ENCODE assay signal across 8 cellular contexts in the genomic region with DNA sequence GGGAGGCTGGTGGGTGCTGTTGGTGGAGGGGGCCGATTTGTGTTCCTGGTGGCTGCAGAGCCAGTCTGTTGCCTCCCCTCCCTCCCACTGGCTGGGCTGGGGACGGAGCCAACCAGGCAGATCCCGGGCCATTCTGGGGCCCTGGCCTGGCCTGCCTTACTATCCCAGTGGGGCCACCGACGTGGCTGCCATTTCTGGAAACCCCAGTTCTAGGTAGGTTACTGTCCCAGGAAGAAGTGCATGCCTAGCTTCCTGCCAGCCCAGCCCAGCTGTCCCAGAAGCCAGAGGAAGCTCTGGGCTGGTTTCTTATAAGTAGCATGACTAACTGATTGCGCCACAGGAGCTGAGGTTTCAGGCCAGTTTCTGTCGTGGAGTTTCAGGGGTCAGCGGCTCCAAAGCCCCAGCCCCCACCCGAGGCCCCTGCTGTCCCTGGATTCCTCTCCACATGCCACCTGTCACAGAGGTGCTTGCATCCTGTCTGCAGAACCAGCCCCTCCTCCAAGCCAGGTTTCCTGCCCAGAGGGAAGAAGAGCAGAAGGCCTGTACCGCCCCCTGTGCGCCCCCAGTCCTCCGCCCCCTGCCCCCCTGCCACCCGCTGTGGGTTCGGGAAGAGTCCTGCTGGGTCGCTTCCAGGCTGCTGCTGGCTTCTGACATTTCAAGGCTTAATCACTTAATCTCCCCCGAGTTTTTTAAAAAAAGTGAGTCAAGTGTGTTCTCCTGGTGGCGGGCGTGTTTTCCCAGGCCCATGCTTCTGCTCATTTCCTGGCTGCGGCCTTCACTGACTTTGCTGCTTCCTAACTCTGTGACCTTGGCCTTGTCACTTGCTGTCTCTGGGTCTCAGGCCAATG. TPM values are rescaled to one million over a fixed set of nuclear protein-coding genes. Genes with fewer than 3 reads are reported as not detected.
DNase-seq lines count a peak whose midpoint lies in the region; ATAC-seq and TF ChIP-seq lines count a peak whose summit lies in the region.

No MANE protein-coding gene starts in this region.

- no peaks in the 10 kb centered on the region for H3K9me3 ChIP-seq in stomach

- H3K36me3 ChIP-seq in stomach: peaks cover 0 to 28% (median 17%) of the 10 kb centered on the region in 4 donors

- TF ChIP-seq EP300 in stomach (IDR thresholded peaks at IDR 0.05): peak; percentile 80

- peak; percentile 52 to 57 for ATAC-seq in activated CD4-positive, CD25-positive, alpha-beta regulatory T cell treated with anti-CD3 and anti-CD28 coated beads, Interleukin-2, amount 50 U/mL, for 24 hours
- ATAC-seq in HG02970 (IDR thresholded peaks at IDR 0.05; ENCODE audit: low FRiP score, unreplicated experiment): no peak

- peaks cover 72 to 100% (median 86%) of the 10 kb centered on the region in 4 donors for H3K4me1 ChIP-seq in stomach

- no peak overlapping the region for H3K4me3 ChIP-seq in Jurkat, Clone E6-1 (ENCODE audit: low read length)
- peak overlapping the region in 2 of 4 donors; percentile 4 to 14 for H3K4me3 ChIP-seq in stomach

- H3K27me3 ChIP-seq in stomach: no peaks in the 10 kb centered on the region

- WGBS in stomach, 5 donors: 19 to 43% (median 35%) methylated on average over 15 to 19 of the region's 19 CpGs

- H3K27ac ChIP-seq in stomach: peak overlapping the region; percentile 89 to 100 (median 100)

- peak in 1 of 7 experiments; percentile 7 for TF ChIP-seq CTCF in stomach (IDR thresholded peaks at IDR 0.05)

- TF ChIP-seq POLR2A in stomach (IDR thresholded peaks at IDR 0.05): no peak

- intact Hi-C loops in stomach (cut with DNase I; ENCODE audit: low total_unique reads): no loop called here

- peak; percentile 94 for DNase-seq in EL
- DNase-seq in Jurkat, Clone E6-1 (ENCODE audit: low read depth, low spot score): peak; percentile 20
- DNase-seq in ecto neural progenitor cell (ENCODE audit: low spot score): peak; percentile 82
- DNase-seq in lung microvascular endothelial cell (ENCODE audit: low read depth in 2 of 2): peak; percentile 60 to 92
- peak; percentile 71 for DNase-seq in stomach
- DNase-seq in NCI-H1930 (lab: John Stamatoyannopoulos, UW): no peak

RNA-seq across cellular contexts. Expression of a gene that starts 13.2 kb away (rescaled TPM):
- polyA plus RNA-seq in Jurkat, Clone E6-1 (2012; ENCODE audit: insufficient read depth, insufficient read length): 16.3 TPM
- total RNA-seq in lung microvascular endothelial cell: 10.5 and 14.8 TPM in 2 replicates
- 100 to 1,000 TPM in 2 of 5 donors, 10 to 100 TPM in 3; 23.9 to 120 (median 55.2) TPM for total RNA-seq in stomach
- polyA plus RNA-seq in stomach: 10 to 100 TPM; 17.4 to 55.8 (median 18.9) TPM

RNA-seq across cellular contexts. Expression of a gene that starts 58.4 kb away (rescaled TPM):
- 152 TPM for polyA plus RNA-seq in Jurkat, Clone E6-1 (2012; ENCODE audit: insufficient read depth, insufficient read length)
- total RNA-seq in lung microvascular endothelial cell (34.4 and 41.1 TPM in 2 replicates), stomach (100 to 1,000 TPM in 1 of 5 donors, 10 to 100 TPM in 3, 1 to 10 TPM in 1; 9.3 to 120 (median 24.1) TPM)
- 10 to 100 TPM; 53.5 to 67.0 (median 66.0) TPM for polyA plus RNA-seq in stomach

Comparison
In these comparisons a context has a peak if more than half of its experiments do, and no peak if none do; other contexts are left out.
1. DNase-seq: peak in EL (single experiment), Jurkat, Clone E6-1 (single experiment), ecto neural progenitor cell (single experiment), lung microvascular endothelial cell (2 of 2) and stomach (single experiment); none in NCI-H1930 (0 of 2).